In the genomic region with DNA sequence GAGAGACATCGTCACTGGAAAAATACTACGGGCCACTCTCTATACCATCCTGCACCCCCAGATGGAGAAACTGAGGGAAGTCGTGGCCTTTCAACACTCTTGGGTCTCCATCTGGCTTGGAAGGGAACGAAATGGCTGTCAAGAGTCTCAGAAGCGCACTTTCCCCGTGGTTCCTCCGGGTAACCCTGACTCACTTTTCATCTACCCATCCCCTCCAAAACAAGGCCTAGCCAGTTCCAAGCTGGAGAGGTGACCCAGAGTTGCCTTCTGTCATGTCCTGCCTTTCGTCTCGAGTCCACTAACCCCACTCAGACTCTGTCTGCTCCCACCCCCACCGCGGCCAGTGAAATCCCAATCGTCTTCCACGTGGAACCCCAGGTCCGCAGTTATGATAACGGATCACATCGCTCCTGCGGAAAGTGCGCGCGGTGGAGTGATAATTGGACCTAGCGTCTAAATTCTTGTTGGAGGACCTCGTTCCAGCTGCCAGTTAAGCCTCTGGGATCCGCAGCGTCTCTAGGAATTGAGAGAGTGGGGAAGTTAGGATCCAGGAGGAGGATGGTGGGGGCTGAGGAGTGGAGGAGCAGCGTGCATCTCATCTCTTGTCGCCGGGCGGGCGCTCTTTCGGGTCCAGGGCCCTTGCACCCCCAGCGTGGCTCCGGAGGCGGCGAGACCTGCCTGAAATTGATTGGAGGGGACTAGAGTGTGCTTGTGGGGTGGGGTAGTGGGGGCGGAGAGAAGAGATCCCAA, we compare ENCODE assay signal across 17 cellular contexts. TPM values are rescaled to one million over a fixed set of nuclear protein-coding genes. Genes with fewer than 3 reads are reported as not detected.
DNase-seq lines count a peak whose midpoint lies in the region; ATAC-seq and TF ChIP-seq lines count a peak whose summit lies in the region.
"Had no signal": no experiment of that assay in that cellular context is flagged by ENCODE, and none has a peak within 500 bp of the region (broad histone marks: within the 10 kb centered on the region; RNA-seq: fewer than 3 reads in every experiment).

No MANE protein-coding gene starts in this region.

- H3K4me1 ChIP-seq in DND-41 (ENCODE audit: insufficient read depth, low read length) (peaks cover 68% of the 10 kb centered on the region), KMS-11 (ENCODE audit: low read depth, poor library complexity, severe bottlenecking) (peaks cover 52% of the 10 kb centered on the region), osteoblast (ENCODE audit: insufficient read depth, low read length) (peaks cover 28% of the 10 kb centered on the region)

- peaks cover 13% of the 10 kb centered on the region; the same call in 1 of the 2 replicates for H4K20me1 ChIP-seq in DND-41 (ENCODE audit: insufficient read depth, low read length)
- H4K20me1 ChIP-seq in KMS-11 (ENCODE audit: insufficient read depth), result peaks cover 10% of the 10 kb centered on the region; the same call in 1 of the 2 replicates
- H4K20me1 ChIP-seq in osteoblast (ENCODE audit: insufficient read depth, low read length), result no peaks in the 10 kb centered on the region

- no peak for ATAC-seq in DND-41 (ENCODE audit: insufficient read depth, low read depth)
- ATAC-seq in HG03097 (IDR thresholded peaks at IDR 0.05; ENCODE audit: low FRiP score, unreplicated experiment), result no peak
- ATAC-seq in HG03108 (IDR thresholded peaks at IDR 0.05; ENCODE audit: unreplicated experiment), result no peak
- ATAC-seq: gastroesophageal sphincter; naive thymus-derived CD4-positive, alpha-beta T cell; T-cell had no signal

- no peaks in the 10 kb centered on the region for H3K9me3 ChIP-seq in DND-41 (ENCODE audit: insufficient read depth, low read length, severe bottlenecking)
- no peaks in the 10 kb centered on the region for H3K9me3 ChIP-seq in osteoblast (ENCODE audit: low read depth, low read length)
- H3K9me3 ChIP-seq: gastroesophageal sphincter had no signal

- H2AFZ ChIP-seq in DND-41 (ENCODE audit: low read depth, low read length) (no peak overlapping the region), KMS-11 (ENCODE audit: low read depth) (no peak overlapping the region), osteoblast (ENCODE audit: low read length) (peak overlapping the region; percentile 88)
- H2AFZ ChIP-seq: PC-9 had no signal

- DNase-seq in DND-41 (peak; percentile 30), epithelial cell of proximal tubule (ENCODE audit: low read depth) (no peak), osteoblast (ENCODE audit: insufficient read length, low spot score, missing footprints) (no peak)
- no peak for DNase-seq in stimulated activated CD4-positive, alpha-beta T cell treated with anti-CD3 and anti-CD28 coated beads, Interleukin-4, amount 100 ng/mL, for 4 hours
- DNase-seq: activated CD4-positive, alpha-beta T cell treated with anti-CD3 and anti-CD28 coated beads for 48 hours; effector CD4-positive, alpha-beta T cell; naive thymus-derived CD4-positive, alpha-beta T cell; NCI-H1092; PC-9; stimulated activated naive CD4-positive, alpha-beta T cell treated with Interleukin-2 at 50 U/mL for 16 hours; T-cell had no signal

- H3K4me3 ChIP-seq in DND-41 (ENCODE audit: low read depth in 1 of 2, low read length in 2 of 2) (peak overlapping the region in 1 of 2 experiments; percentile 71; a peak in 2 of 4 replicates), KMS-11 (IDR thresholded peaks at IDR 0.05; ENCODE audit: insufficient read depth, low read depth, low read length) (no peak overlapping the region), epithelial cell of proximal tubule (ENCODE audit: low read depth, low read length) (peak overlapping the region; percentile 16), osteoblast (ENCODE audit: insufficient read depth, low read length) (peak overlapping the region; percentile 37)
- H3K4me3 ChIP-seq: gastroesophageal sphincter had no signal

- H3K36me3 ChIP-seq in DND-41 (ENCODE audit: insufficient read depth, low read length) (peaks cover 29% of the 10 kb centered on the region), KMS-11 (ENCODE audit: insufficient read depth) (peaks cover 24% of the 10 kb centered on the region; the same call in 1 of the 2 replicates), osteoblast (ENCODE audit: insufficient read depth, low read length) (no peaks in the 10 kb centered on the region)
- H3K36me3 ChIP-seq: gastroesophageal sphincter had no signal

- TF ChIP-seq CTCF in DND-41 (IDR thresholded peaks at IDR 0.05; ENCODE audit: borderline replicate concordance, extremely low read depth, low read length, poor library complexity, severe bottlenecking), result no peak
- TF ChIP-seq CTCF in KMS-11 (conservative IDR thresholded peaks at IDR 0.05; ENCODE audit: low read depth, low read length), result no peak
- no peak for TF ChIP-seq CTCF in epithelial cell of proximal tubule (conservative IDR thresholded peaks at IDR 0.05; ENCODE audit: low read depth, low read length)
- TF ChIP-seq CTCF in osteoblast (IDR thresholded peaks at IDR 0.05; ENCODE audit: extremely low read depth, low read depth, low read length), result no peak

- peaks cover 97% of the 10 kb centered on the region for H3K79me2 ChIP-seq in DND-41 (ENCODE audit: insufficient read depth, low read length)
- H3K79me2 ChIP-seq in KMS-11 (ENCODE audit: insufficient read depth, low read depth), result peaks cover 95% of the 10 kb centered on the region
- peaks cover 32% of the 10 kb centered on the region for H3K79me2 ChIP-seq in osteoblast (ENCODE audit: insufficient read depth, low read length)

- H3K4me2 ChIP-seq in DND-41 (ENCODE audit: insufficient read depth, low read length) (peak overlapping the region; percentile 74), KMS-11 (peak overlapping the region; percentile 94), osteoblast (ENCODE audit: insufficient read depth, low read length) (peak overlapping the region; percentile 51)

- no peaks in the 10 kb centered on the region for H3K27me3 ChIP-seq in DND-41 (ENCODE audit: insufficient read depth, low read length, poor library complexity)
- no peaks in the 10 kb centered on the region for H3K27me3 ChIP-seq in KMS-11 (ENCODE audit: insufficient read depth, low read depth)
- no peaks in the 10 kb centered on the region for H3K27me3 ChIP-seq in osteoblast (ENCODE audit: insufficient read depth, low read length)

- H3K27ac ChIP-seq in DND-41 (ENCODE audit: low read length) (peak overlapping the region; percentile 72), KMS-11 (no peak overlapping the region; the same call in 1 of the 2 replicates), osteoblast (ENCODE audit: low read depth, low read length) (peak overlapping the region; percentile 16)
- H3K27ac ChIP-seq: C4-2B, gastroesophageal sphincter, PC-9 had no signal

- H3K9ac ChIP-seq in DND-41 (ENCODE audit: low read depth, low read length) (peak overlapping the region; percentile 21; the same call in 1 of the 2 replicates), KMS-11 (no peak overlapping the region; the same call in 1 of the 2 replicates)

RNA-seq across cellular contexts. Expression of gene CDKN2A, which starts 4.6 kb away (rescaled TPM):
- total RNA-seq in epithelial cell of proximal tubule, result 22.4 and 47.7 TPM in 2 replicates
- total RNA-seq in osteoblast, result 32.1 and 37.6 TPM in 2 replicates

RNA-seq across cellular contexts. Expression of gene CDKN2B-AS1, which starts 5.0 kb away (rescaled TPM):
- total RNA-seq in epithelial cell of proximal tubule (0.87 TPM in 1 of 2 replicates, not detected in the other), osteoblast (15.2 and 16.5 TPM in 2 replicates)
- total RNA-seq: H4 had no signal

RNA-seq across cellular contexts. Expression of gene CDKN2B, which starts 19.5 kb away (rescaled TPM):
- total RNA-seq in epithelial cell of proximal tubule (12.3 and 25.9 TPM in 2 replicates), osteoblast (50.7 and 51.9 TPM in 2 replicates)
- total RNA-seq: H4 had no signal
